Comparison of ENCODE assay signal across 21 cellular contexts in the genomic region with DNA sequence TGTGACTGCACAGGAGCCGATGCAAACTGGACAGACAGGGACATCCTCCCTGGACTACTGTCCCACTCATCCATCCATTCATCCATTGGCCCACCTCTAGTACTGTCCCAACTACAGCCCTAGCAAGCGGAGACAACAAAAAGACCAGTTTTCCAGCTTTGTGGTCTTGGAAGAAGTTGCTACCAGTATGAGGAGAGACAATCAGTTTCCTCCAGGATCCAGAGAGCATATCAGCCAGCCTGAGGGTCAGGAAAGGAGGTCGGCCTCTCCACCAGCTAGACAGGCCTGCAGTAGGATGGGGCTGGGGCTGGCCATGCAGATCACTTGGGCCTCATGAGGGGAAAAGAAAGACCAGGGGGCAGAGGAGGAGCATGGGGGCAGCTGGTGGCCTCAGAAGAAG. TPM values are rescaled to one million over a fixed set of nuclear protein-coding genes. Genes with fewer than 3 reads are reported as not detected.
A peak's percentile ranks its signal among the peaks of the same experiment; 100 is the strongest.
DNase-seq lines count a peak whose midpoint lies in the region; ATAC-seq, FAIRE-seq and TF ChIP-seq lines count a peak whose summit lies in the region.
"Had no signal": no experiment of that assay in that cellular context is flagged by ENCODE, and none has a peak within 500 bp of the region (broad histone marks: within the 10 kb centered on the region; RNA-seq: fewer than 3 reads in every experiment).

No MANE protein-coding gene starts in this region.

- TF ChIP-seq RAD21 in H1 (IDR thresholded peaks at IDR 0.05 in 1 of 2, conservative IDR thresholded peaks at IDR 0.05 in 1 of 2; ENCODE audit: low read depth in 2 of 2, low read length in 2 of 2), result no peak

- H3K4me1 Mint-ChIP-seq in activated CD8-positive, alpha-beta T cell treated with anti-CD3 and anti-CD28 coated beads, Interleukin-2, amount 10 ng/mL, durations not matched to agents 7 days and 5 days (ENCODE audit: low read depth), result peaks cover 16% of the 10 kb centered on the region
- H3K4me1 Mint-ChIP-seq in activated CD8-positive, alpha-beta T cell treated with anti-CD3 and anti-CD28 coated beads for 36 hours (ENCODE audit: low read depth), result peaks cover 34% of the 10 kb centered on the region
- H3K4me1 Mint-ChIP-seq in CD4-positive, alpha-beta memory T cell, result peaks cover 43 to 77% (median 53%) of the 10 kb centered on the region in 4 donors

- H3K4ac ChIP-seq in H1 (replicated peaks; ENCODE audit: insufficient read length, low read depth, low read length), result no peak overlapping the region
- H3K4ac ChIP-seq in neuronal stem cell (ENCODE audit: low read length), result no peak overlapping the region

- H4K20me1 ChIP-seq in H1 (replicated peaks in 1 of 2; ENCODE audit: control insufficient read depth in 1 of 2, insufficient read depth in 2 of 2, low read length in 2 of 2) (no peaks in the 10 kb centered on the region), PC-9 (ENCODE audit: insufficient read depth) (no peaks in the 10 kb centered on the region)

- H2BK120ac ChIP-seq in H1 (replicated peaks; ENCODE audit: low read depth, low read length) (no peak overlapping the region), neuronal stem cell (ENCODE audit: low read depth, low read length) (no peak overlapping the region)

- H2AK5ac ChIP-seq in H1 (ENCODE audit: low read depth, low read length) (no peak overlapping the region), neuronal stem cell (ENCODE audit: low read depth, low read length) (peak overlapping the region; percentile 32)

- H2BK5ac ChIP-seq in H1 (ENCODE audit: low read depth, low read length) (no peak overlapping the region), neuronal stem cell (ENCODE audit: low read length) (no peak overlapping the region)

- no peak overlapping the region for H3K14ac ChIP-seq in H1 (ENCODE audit: insufficient read length)
- H3K14ac ChIP-seq in neuronal stem cell (ENCODE audit: low read length), result no peak overlapping the region

- WGBS in H1 (ENCODE audit: extremely low coverage in 1 of 2, insufficient coverage in 1 of 2, insufficient read length in 1 of 2, insufficient replicate concordance in 2 of 2, low coverage in 1 of 2, low lambda C conversion rate in 2 of 2, missing lambda C conversion rate in 1 of 2), 2 experiments, result 95% methylated on average over 3 of the region's 3 CpGs; no CpG with 5 or more reads in 1 of the 2 experiments
- no CpG with 5 or more reads among the region's 3 CpGs for WGBS in neuronal stem cell (ENCODE audit: extremely low coverage in 2 of 2, insufficient read length in 2 of 2, insufficient replicate concordance in 1 of 2), 2 donors

- H4K8ac ChIP-seq in H1 (ENCODE audit: extremely low read depth, insufficient read depth, low read length) (0 out of 2 replicates have a peak overlapping the region, but pooled peaks have one; percentile 57), neuronal stem cell (ENCODE audit: low read depth, low read length) (no peak overlapping the region)

- no peak overlapping the region for H3K27ac ChIP-seq in CD4-positive, alpha-beta memory T cell (ENCODE audit: low read depth, low read length)
- H3K27ac ChIP-seq in H1 (ENCODE audit: low read depth, low read length) (no peak overlapping the region), neuronal stem cell (replicated peaks; ENCODE audit: low read length) (no peak overlapping the region), PC-9 (no peak overlapping the region), WERI-Rb-1 (no peak overlapping the region)
- H3K27ac ChIP-seq: HL-60, KMS-11, RWPE1 had no signal

- no peak overlapping the region for H4K5ac ChIP-seq in H1 (ENCODE audit: insufficient read length, low read depth, low read length)

- no peaks in the 10 kb centered on the region for H3K9me3 ChIP-seq in CD4-positive, alpha-beta memory T cell (ENCODE audit: control insufficient read depth in 1 of 2, low read length in 2 of 2)
- H3K9me3 ChIP-seq in H1 (ENCODE audit: insufficient read depth in 2 of 2, low read depth in 1 of 2, low read length in 1 of 2) (no peaks in the 10 kb centered on the region), neuronal stem cell (replicated peaks in 1 of 2; ENCODE audit: control insufficient read depth in 2 of 2, insufficient read depth in 1 of 2, low read depth in 1 of 2, low read length in 2 of 2) (no peaks in the 10 kb centered on the region), PC-9 (ENCODE audit: insufficient read depth, low read depth) (no peaks in the 10 kb centered on the region), WERI-Rb-1 (ENCODE audit: severe bottlenecking) (no peaks in the 10 kb centered on the region)
- H3K9me3 ChIP-seq: BE2C, HAP-1 had no signal

- TF ChIP-seq POLR2A in H1 (IDR thresholded peaks at IDR 0.05; ENCODE audit: control extremely low read depth in 1 of 2, low read depth in 2 of 2, low read length in 2 of 2), result no peak

- no TSS peak for BruUV-seq in PC-9 (replicated peaks; lab: Mats Ljungman, UMichigan)

- H3K27me3 Mint-ChIP-seq in activated CD8-positive, alpha-beta T cell treated with anti-CD3 and anti-CD28 coated beads, Interleukin-2, amount 10 ng/mL, durations not matched to agents 7 days and 5 days (ENCODE audit: low read depth), result peaks cover 2% of the 10 kb centered on the region
- H3K27me3 Mint-ChIP-seq in activated CD8-positive, alpha-beta T cell treated with anti-CD3 and anti-CD28 coated beads for 36 hours, result no peaks in the 10 kb centered on the region
- H3K27me3 Mint-ChIP-seq in CD4-positive, alpha-beta memory T cell, result no peaks in the 10 kb centered on the region

- POLR2A ChIA-PET in activated CD8-positive, alpha-beta T cell treated with anti-CD3 and anti-CD28 coated beads, Interleukin-2, amount 10 ng/mL, durations not matched to agents 7 days and 5 days (lab: Charles Lee), result interaction anchor here (0.6 kb wide), 1 partner anchor 45 kb away, joined by 3 read pairs; no protein-coding TSS in a partner anchor
- POLR2A ChIA-PET in activated CD8-positive, alpha-beta T cell treated with anti-CD3 and anti-CD28 coated beads for 36 hours (lab: Charles Lee), result interaction anchor here (0.6 to 1.2 kb wide), 2 partner anchors 14 to 16 kb away, joined by 3 read pairs; no protein-coding TSS in a partner anchor
- POLR2A ChIA-PET in CD4-positive, alpha-beta memory T cell (lab: Charles Lee; ENCODE audit: partially characterized antibody), result interaction anchor here (0.6 to 1.4 kb wide), 2 partner anchors 25 to 208 kb away, joined by 3 to 8 read pairs; a partner anchor contains a TSS
- POLR2A ChIA-PET in H1 (lab: Charles Lee; ENCODE audit: partially characterized antibody), result no interaction called here
- POLR2A ChIA-PET in PC-9 (lab: Charles Lee; ENCODE audit: unreplicated experiment), result no interaction called here

- H3K4me3 ChIP-seq in CD4-positive, alpha-beta memory T cell (ENCODE audit: low read length in 2 of 2), result no peak overlapping the region
- H3K4me3 ChIP-seq in H1 (ENCODE audit: extremely low read depth in 1 of 4, insufficient read depth in 2 of 4, low read depth in 3 of 4, low read length in 4 of 4), result no peak overlapping the region
- H3K4me3 ChIP-seq in neuronal stem cell (ENCODE audit: low read length in 2 of 2), result no peak overlapping the region
- H3K4me3 ChIP-seq in PC-9, result no peak overlapping the region
- H3K4me3 ChIP-seq in WERI-Rb-1 (ENCODE audit: low read depth, low read length), result no peak overlapping the region
- H3K4me3 ChIP-seq: HAP-1 had no signal

- no peaks in the 10 kb centered on the region for H3K27me3 ChIP-seq in CD4-positive, alpha-beta memory T cell (ENCODE audit: insufficient read depth, low read length)
- H3K27me3 ChIP-seq in H1 (replicated peaks in 1 of 4; ENCODE audit: control insufficient read depth in 3 of 4, extremely low read depth in 1 of 4, insufficient read depth in 3 of 4, low read length in 3 of 4) (no peaks in the 10 kb centered on the region), neuronal stem cell (ENCODE audit: control insufficient read depth in 3 of 3, insufficient read depth in 3 of 3, low read depth in 1 of 3, low read length in 3 of 3) (no peaks in the 10 kb centered on the region), PC-9 (ENCODE audit: insufficient read depth, low read depth) (no peaks in the 10 kb centered on the region), WERI-Rb-1 (ENCODE audit: insufficient read depth, low read depth, severe bottlenecking) (peaks cover 89% of the 10 kb centered on the region)

- CTCF ChIA-PET in activated CD8-positive, alpha-beta T cell treated with anti-CD3 and anti-CD28 coated beads, Interleukin-2, amount 10 ng/mL, durations not matched to agents 7 days and 5 days (lab: Charles Lee), result interaction anchor here (5.2 kb wide), 1 partner anchor 12 kb away, joined by 21 read pairs; no protein-coding TSS in a partner anchor
- CTCF ChIA-PET in activated CD8-positive, alpha-beta T cell treated with anti-CD3 and anti-CD28 coated beads for 36 hours (lab: Charles Lee), result interaction anchor here (2.7 kb wide), 1 partner anchor 12 kb away, joined by 10 read pairs; no protein-coding TSS in a partner anchor
- CTCF ChIA-PET in CD4-positive, alpha-beta memory T cell (lab: Charles Lee; ENCODE audit: partially characterized antibody), result interaction anchor here (1.6 to 4.5 kb wide), 2 partner anchors 12 to 315 kb away, joined by 4 to 26 read pairs; no protein-coding TSS in a partner anchor
- CTCF ChIA-PET in H1 (lab: Charles Lee; ENCODE audit: partially characterized antibody), result interaction anchor here (1.1 to 5.8 kb wide), 4 partner anchors 9 to 315 kb away, joined by 4 to 24 read pairs (median 5); no protein-coding TSS in a partner anchor
- CTCF ChIA-PET in PC-9 (lab: Charles Lee), result no interaction called here

- no peak for TF ChIP-seq CTCF in activated CD8-positive, alpha-beta T cell treated with anti-CD3 and anti-CD28 coated beads for 36 hours (IDR thresholded peaks at IDR 0.05)
- TF ChIP-seq CTCF in H1 (IDR thresholded peaks at IDR 0.05; ENCODE audit: control extremely low read depth in 1 of 3, insufficient read depth in 1 of 3, low read depth in 1 of 3, low read length in 3 of 3) (no peak), PC-9 (conservative IDR thresholded peaks at IDR 0.05) (no peak), WERI-Rb-1 (IDR thresholded peaks at IDR 0.05; ENCODE audit: low read depth, low read length) (no peak)

- FAIRE-seq in H1 (lab: Jason Lieb, UNC), result no peak

- peaks cover 64% of the 10 kb centered on the region for H3K4me1 ChIP-seq in CD4-positive, alpha-beta memory T cell (ENCODE audit: insufficient read depth, low read length)
- no peaks in the 10 kb centered on the region for H3K4me1 ChIP-seq in H1 (replicated peaks in 1 of 4; ENCODE audit: control insufficient read depth in 3 of 4, insufficient read depth in 4 of 4, low read length in 3 of 4)
- H3K4me1 ChIP-seq in neuronal stem cell (ENCODE audit: control insufficient read depth in 2 of 2, insufficient read depth in 1 of 2, low read depth in 1 of 2, low read length in 2 of 2), result no peaks in the 10 kb centered on the region
- peaks cover 28% of the 10 kb centered on the region for H3K4me1 ChIP-seq in PC-9 (replicated peaks; ENCODE audit: insufficient read depth)
- H3K4me1 ChIP-seq: BE2C, HAP-1 had no signal

- no peaks in the 10 kb centered on the region for H3K23me2 ChIP-seq in H1 (ENCODE audit: low read depth, low read length)

- H3K4me2 ChIP-seq in H1 (ENCODE audit: insufficient read depth in 1 of 2, low read depth in 2 of 2, low read length in 2 of 2) (no peak overlapping the region), neuronal stem cell (ENCODE audit: insufficient read depth, low read length, poor library complexity, severe bottlenecking) (no peak overlapping the region), PC-9 (no peak overlapping the region)
- H3K4me2 ChIP-seq: KMS-11 had no signal

- no peak for ATAC-seq in activated CD8-positive, alpha-beta T cell treated with anti-CD3 and anti-CD28 coated beads, Interleukin-2, amount 10 ng/mL, durations not matched to agents 7 days and 5 days
- no peak for ATAC-seq in activated CD8-positive, alpha-beta T cell treated with anti-CD3 and anti-CD28 coated beads for 36 hours

- H4K91ac ChIP-seq in H1 (replicated peaks; ENCODE audit: insufficient read length, low read length) (no peak overlapping the region), neuronal stem cell (ENCODE audit: low read depth, low read length, poor library complexity) (no peak overlapping the region)

- no peak for DNase-seq in activated CD8-positive, alpha-beta T cell treated with anti-CD3 and anti-CD28 coated beads, Interleukin-2, amount 10 ng/mL, durations not matched to agents 7 days and 5 days
- no peak for DNase-seq in activated CD8-positive, alpha-beta T cell treated with anti-CD3 and anti-CD28 coated beads for 36 hours
- no peak for DNase-seq in CD4-positive, alpha-beta memory T cell
- DNase-seq in H1 (ENCODE audit: low read depth in 1 of 2, low spot score in 2 of 2) (no peak), neuronal stem cell (ENCODE audit: low spot score) (no peak), putamen (ENCODE audit: low spot score) (no peak), PC-9 (no peak), WERI-Rb-1 (no peak)
- DNase-seq: BE2C, DND-41, NCI-H187 treated with DMSO at 0.1 percent for 48 hours, NCI-H226, NCI-H524, SIG-M5 had no signal

- H3K27ac Mint-ChIP-seq in activated CD8-positive, alpha-beta T cell treated with anti-CD3 and anti-CD28 coated beads, Interleukin-2, amount 10 ng/mL, durations not matched to agents 7 days and 5 days, result peak overlapping the region; percentile 51
- no peak overlapping the region for H3K27ac Mint-ChIP-seq in activated CD8-positive, alpha-beta T cell treated with anti-CD3 and anti-CD28 coated beads for 36 hours
- peak overlapping the region in 6 of 7 donors; percentile 26 to 92 (median 76) for H3K27ac Mint-ChIP-seq in CD4-positive, alpha-beta memory T cell

- intact Hi-C loops in activated CD8-positive, alpha-beta T cell treated with anti-CD3 and anti-CD28 coated beads for 36 hours (cut with micrococcal nuclease), result no loop called here
- intact Hi-C loops in CD4-positive, alpha-beta memory T cell (cut with micrococcal nuclease), result no loop called here
- intact Hi-C loops in PC-9 (cut with micrococcal nuclease; ENCODE audit: unreplicated experiment), result no loop called here

- H3K18ac ChIP-seq in H1 (ENCODE audit: extremely low read depth, low read length), result no peak overlapping the region
- H3K18ac ChIP-seq in neuronal stem cell (ENCODE audit: low read length), result no peak overlapping the region

- H2BK12ac ChIP-seq in H1 (ENCODE audit: low read depth, low read length) (no peak overlapping the region), neuronal stem cell (ENCODE audit: low read length) (no peak overlapping the region)

- H3K9ac ChIP-seq in H1 (replicated peaks in 1 of 4; ENCODE audit: extremely low read depth in 1 of 4, low read depth in 3 of 4, low read length in 3 of 4) (no peak overlapping the region), neuronal stem cell (ENCODE audit: low read depth, low read length, poor library complexity) (no peak overlapping the region)
- H3K9ac ChIP-seq: KMS-11 had no signal

- no peak overlapping the region for H2BK20ac ChIP-seq in H1 (ENCODE audit: low read length)

- no peaks in the 10 kb centered on the region for H3K9me3 Mint-ChIP-seq in activated CD8-positive, alpha-beta T cell treated with anti-CD3 and anti-CD28 coated beads, Interleukin-2, amount 10 ng/mL, durations not matched to agents 7 days and 5 days (ENCODE audit: insufficient read depth)
- H3K9me3 Mint-ChIP-seq in activated CD8-positive, alpha-beta T cell treated with anti-CD3 and anti-CD28 coated beads for 36 hours, result no peaks in the 10 kb centered on the region
- H3K9me3 Mint-ChIP-seq in CD4-positive, alpha-beta memory T cell, result peaks cover 0 to 1% (median 0%) of the 10 kb centered on the region in 8 donors

- H2BK15ac ChIP-seq in H1 (ENCODE audit: low read length) (no peak overlapping the region), neuronal stem cell (ENCODE audit: low read length) (no peak overlapping the region)

- no peaks in the 10 kb centered on the region for H3K36me3 Mint-ChIP-seq in activated CD8-positive, alpha-beta T cell treated with anti-CD3 and anti-CD28 coated beads, Interleukin-2, amount 10 ng/mL, durations not matched to agents 7 days and 5 days (ENCODE audit: low read depth)
- H3K36me3 Mint-ChIP-seq in activated CD8-positive, alpha-beta T cell treated with anti-CD3 and anti-CD28 coated beads for 36 hours (ENCODE audit: low read depth), result no peaks in the 10 kb centered on the region
- no peaks in the 10 kb centered on the region for H3K36me3 Mint-ChIP-seq in CD4-positive, alpha-beta memory T cell

- no peaks in the 10 kb centered on the region for H3K36me3 ChIP-seq in CD4-positive, alpha-beta memory T cell (ENCODE audit: insufficient read depth, low read length)
- H3K36me3 ChIP-seq in H1 (ENCODE audit: control insufficient read depth in 2 of 4, insufficient read depth in 4 of 4, low read length in 3 of 4), result no peaks in the 10 kb centered on the region
- H3K36me3 ChIP-seq in neuronal stem cell (replicated peaks in 1 of 2; ENCODE audit: control insufficient read depth in 2 of 2, insufficient read depth in 2 of 2, low read length in 2 of 2), result no peaks in the 10 kb centered on the region
- no peaks in the 10 kb centered on the region for H3K36me3 ChIP-seq in PC-9 (ENCODE audit: low read depth)
- no peaks in the 10 kb centered on the region for H3K36me3 ChIP-seq in WERI-Rb-1
- H3K36me3 ChIP-seq: BE2C, HAP-1 had no signal

- TF ChIP-seq EP300 in H1 (IDR thresholded peaks at IDR 0.05; ENCODE audit: borderline replicate concordance in 1 of 2, low read depth in 2 of 2, low read length in 2 of 2), result no peak

- H3K79me1 ChIP-seq in H1 (ENCODE audit: low read depth, low read length) (no peaks in the 10 kb centered on the region), neuronal stem cell (ENCODE audit: low read depth, low read length) (no peaks in the 10 kb centered on the region)

- H3K56ac ChIP-seq in H1 (replicated peaks; ENCODE audit: insufficient read length, low read depth, low read length), result no peak overlapping the region

- no peaks in the 10 kb centered on the region for H3K9me2 ChIP-seq in PC-9 (ENCODE audit: insufficient read depth)

- H3F3A ChIP-seq in PC-9 (ENCODE audit: insufficient read depth, low read depth), result peaks cover 2% of the 10 kb centered on the region; the same call in 1 of the 2 replicates

- H3K23ac ChIP-seq in H1 (ENCODE audit: insufficient read length) (no peak overlapping the region), neuronal stem cell (ENCODE audit: low read depth, low read length, poor library complexity) (no peak overlapping the region)

- H3K4me3 Mint-ChIP-seq in activated CD8-positive, alpha-beta T cell treated with anti-CD3 and anti-CD28 coated beads, Interleukin-2, amount 10 ng/mL, durations not matched to agents 7 days and 5 days, result no peak overlapping the region
- no peak overlapping the region for H3K4me3 Mint-ChIP-seq in activated CD8-positive, alpha-beta T cell treated with anti-CD3 and anti-CD28 coated beads for 36 hours
- peak overlapping the region in 4 of 8 donors; percentile 43 to 72 (median 46) for H3K4me3 Mint-ChIP-seq in CD4-positive, alpha-beta memory T cell

- H3K79me2 ChIP-seq in H1 (ENCODE audit: control insufficient read depth in 1 of 2, insufficient read depth in 2 of 2, low read length in 2 of 2) (no peaks in the 10 kb centered on the region), PC-9 (ENCODE audit: low read depth) (no peaks in the 10 kb centered on the region)

- no peak overlapping the region for H2AFZ ChIP-seq in H1 (ENCODE audit: low read length)
- no peak overlapping the region for H2AFZ ChIP-seq in neuronal stem cell (ENCODE audit: low read length)
- no peak overlapping the region for H2AFZ ChIP-seq in PC-9

RNA-seq across cellular contexts. Expression of a gene that starts 16.8 kb away (rescaled TPM):
- total RNA-seq in activated CD8-positive, alpha-beta T cell treated with anti-CD3 and anti-CD28 coated beads, Interleukin-2, amount 10 ng/mL, durations not matched to agents 7 days and 5 days, result not detected
- total RNA-seq in activated CD8-positive, alpha-beta T cell treated with anti-CD3 and anti-CD28 coated beads for 36 hours, result not detected
- total RNA-seq in CD4-positive, alpha-beta memory T cell, result not detected
- polyA plus RNA-seq in CD4-positive, alpha-beta memory T cell, result not detected
- not detected in 2 replicates for total RNA-seq in H1 (2021; fragmentation: NEBNext Ultra II Directional; extraction: Animal tissue kit (Norgen Biotek cat#: 25700))
- not detected in 2 replicates for polyA plus RNA-seq in H1 (2011; rRNA removed)
- polyA plus RNA-seq in H1 (2011; cell fraction: cytosol; rRNA removed), result not detected
- polyA plus RNA-seq in H1 (2011; cell fraction: nucleus; rRNA removed), result not detected
- polyA plus RNA-seq in H1 (2012, experiment 1 of 2), result not detected in 4 replicates
- not detected for polyA plus RNA-seq in H1 (2012, experiment 2 of 2)
- polyA plus RNA-seq in H1 (2013, experiment 1 of 2), result not detected
- not detected for polyA plus RNA-seq in H1 (2013, experiment 2 of 2)
- not detected in 2 replicates for polyA minus RNA-seq in H1 (2011; rRNA and poly(A)+ RNA removed)
- not detected for polyA minus RNA-seq in H1 (2011; cell fraction: cytosol; rRNA and poly(A)+ RNA removed)
- not detected for polyA minus RNA-seq in H1 (2011; cell fraction: nucleus; rRNA and poly(A)+ RNA removed)
- polyA plus RNA-seq in neuronal stem cell (2013, experiment 1 of 2), result not detected
- not detected for polyA plus RNA-seq in neuronal stem cell (2013, experiment 2 of 2)
- total RNA-seq in PC-9 (2021), result not detected in 2 replicates
- total RNA-seq: A172, G401, HT1080 had no signal

RNA-seq across cellular contexts. Expression of a gene that starts 18.3 kb away (rescaled TPM):
- not detected for total RNA-seq in activated CD8-positive, alpha-beta T cell treated with anti-CD3 and anti-CD28 coated beads, Interleukin-2, amount 10 ng/mL, durations not matched to agents 7 days and 5 days
- total RNA-seq in activated CD8-positive, alpha-beta T cell treated with anti-CD3 and anti-CD28 coated beads for 36 hours, result not detected
- not detected for total RNA-seq in CD4-positive, alpha-beta memory T cell
- not detected for polyA plus RNA-seq in CD4-positive, alpha-beta memory T cell
- not detected in 2 replicates for total RNA-seq in H1 (2021; fragmentation: NEBNext Ultra II Directional; extraction: Animal tissue kit (Norgen Biotek cat#: 25700))
- polyA plus RNA-seq in H1 (2011; rRNA removed), result not detected in 2 replicates
- polyA plus RNA-seq in H1 (2011; cell fraction: cytosol; rRNA removed), result not detected
- polyA plus RNA-seq in H1 (2011; cell fraction: nucleus; rRNA removed), result not detected
- not detected in 4 replicates for polyA plus RNA-seq in H1 (2012, experiment 1 of 2)
- not detected for polyA plus RNA-seq in H1 (2012, experiment 2 of 2)
- polyA plus RNA-seq in H1 (2013, experiment 1 of 2), result not detected
- polyA plus RNA-seq in H1 (2013, experiment 2 of 2), result not detected
- not detected in 2 replicates for polyA minus RNA-seq in H1 (2011; rRNA and poly(A)+ RNA removed)
- polyA minus RNA-seq in H1 (2011; cell fraction: cytosol; rRNA and poly(A)+ RNA removed), result not detected
- not detected for polyA minus RNA-seq in H1 (2011; cell fraction: nucleus; rRNA and poly(A)+ RNA removed)
- not detected for polyA plus RNA-seq in neuronal stem cell (2013, experiment 1 of 2)
- polyA plus RNA-seq in neuronal stem cell (2013, experiment 2 of 2), result not detected
- total RNA-seq in PC-9 (2021), result not detected in 2 replicates
- total RNA-seq: A172, G401, HT1080 had no signal

RNA-seq across cellular contexts. Expression of a gene that starts 24.7 kb away (rescaled TPM):
- not detected for total RNA-seq in activated CD8-positive, alpha-beta T cell treated with anti-CD3 and anti-CD28 coated beads, Interleukin-2, amount 10 ng/mL, durations not matched to agents 7 days and 5 days
- not detected for total RNA-seq in activated CD8-positive, alpha-beta T cell treated with anti-CD3 and anti-CD28 coated beads for 36 hours
- total RNA-seq in CD4-positive, alpha-beta memory T cell, result under 1 TPM in 1 of 2 experiments, not detected in 1; 0.28 TPM
- not detected for polyA plus RNA-seq in CD4-positive, alpha-beta memory T cell
- not detected in 2 replicates for total RNA-seq in H1 (2021; fragmentation: NEBNext Ultra II Directional; extraction: Animal tissue kit (Norgen Biotek cat#: 25700))
- not detected in 2 replicates for polyA plus RNA-seq in H1 (2011; rRNA removed)
- polyA plus RNA-seq in H1 (2011; cell fraction: cytosol; rRNA removed), result not detected
- polyA plus RNA-seq in H1 (2011; cell fraction: nucleus; rRNA removed), result not detected
- polyA plus RNA-seq in H1 (2012, experiment 1 of 2), result not detected in 4 replicates
- polyA plus RNA-seq in H1 (2012, experiment 2 of 2), result not detected
- not detected for polyA plus RNA-seq in H1 (2013, experiment 1 of 2)
- polyA plus RNA-seq in H1 (2013, experiment 2 of 2), result not detected
- not detected in 2 replicates for polyA minus RNA-seq in H1 (2011; rRNA and poly(A)+ RNA removed)
- polyA minus RNA-seq in H1 (2011; cell fraction: cytosol; rRNA and poly(A)+ RNA removed), result not detected
- polyA minus RNA-seq in H1 (2011; cell fraction: nucleus; rRNA and poly(A)+ RNA removed), result not detected
- polyA plus RNA-seq in neuronal stem cell (2013, experiment 1 of 2), result not detected
- not detected for polyA plus RNA-seq in neuronal stem cell (2013, experiment 2 of 2)
- total RNA-seq in PC-9 (2021), result not detected in 2 replicates
- total RNA-seq: A172, G401, HT1080 had no signal

RNA-seq across cellular contexts. Expression of a gene that starts 31.2 kb away (rescaled TPM):
- not detected for total RNA-seq in activated CD8-positive, alpha-beta T cell treated with anti-CD3 and anti-CD28 coated beads, Interleukin-2, amount 10 ng/mL, durations not matched to agents 7 days and 5 days
- total RNA-seq in activated CD8-positive, alpha-beta T cell treated with anti-CD3 and anti-CD28 coated beads for 36 hours, result not detected
- not detected for total RNA-seq in CD4-positive, alpha-beta memory T cell
- not detected for polyA plus RNA-seq in CD4-positive, alpha-beta memory T cell
- total RNA-seq in H1 (2021; fragmentation: NEBNext Ultra II Directional; extraction: Animal tissue kit (Norgen Biotek cat#: 25700)), result not detected in 2 replicates
- not detected in 2 replicates for polyA plus RNA-seq in H1 (2011; rRNA removed)
- not detected for polyA plus RNA-seq in H1 (2011; cell fraction: cytosol; rRNA removed)
- polyA plus RNA-seq in H1 (2011; cell fraction: nucleus; rRNA removed), result not detected
- not detected in 4 replicates for polyA plus RNA-seq in H1 (2012, experiment 1 of 2)
- polyA plus RNA-seq in H1 (2012, experiment 2 of 2), result not detected
- polyA plus RNA-seq in H1 (2013, experiment 1 of 2), result not detected
- polyA plus RNA-seq in H1 (2013, experiment 2 of 2), result not detected
- polyA minus RNA-seq in H1 (2011; rRNA and poly(A)+ RNA removed), result not detected in 2 replicates
- polyA minus RNA-seq in H1 (2011; cell fraction: cytosol; rRNA and poly(A)+ RNA removed), result not detected
- not detected for polyA minus RNA-seq in H1 (2011; cell fraction: nucleus; rRNA and poly(A)+ RNA removed)
- not detected for polyA plus RNA-seq in neuronal stem cell (2013, experiment 1 of 2)
- polyA plus RNA-seq in neuronal stem cell (2013, experiment 2 of 2), result not detected
- not detected in 2 replicates for total RNA-seq in PC-9 (2021)
- total RNA-seq: G401, HT1080 had no signal

RNA-seq across cellular contexts. Expression of a gene that starts 35.8 kb away (rescaled TPM):
- total RNA-seq in activated CD8-positive, alpha-beta T cell treated with anti-CD3 and anti-CD28 coated beads, Interleukin-2, amount 10 ng/mL, durations not matched to agents 7 days and 5 days, result not detected
- not detected for total RNA-seq in activated CD8-positive, alpha-beta T cell treated with anti-CD3 and anti-CD28 coated beads for 36 hours
- not detected for total RNA-seq in CD4-positive, alpha-beta memory T cell
- polyA plus RNA-seq in CD4-positive, alpha-beta memory T cell, result not detected
- not detected in 2 replicates for total RNA-seq in H1 (2021; fragmentation: NEBNext Ultra II Directional; extraction: Animal tissue kit (Norgen Biotek cat#: 25700))
- not detected in 2 replicates for polyA plus RNA-seq in H1 (2011; rRNA removed)
- not detected for polyA plus RNA-seq in H1 (2011; cell fraction: cytosol; rRNA removed)
- polyA plus RNA-seq in H1 (2011; cell fraction: nucleus; rRNA removed), result not detected
- not detected in 4 replicates for polyA plus RNA-seq in H1 (2012, experiment 1 of 2)
- polyA plus RNA-seq in H1 (2012, experiment 2 of 2), result not detected
- polyA plus RNA-seq in H1 (2013, experiment 1 of 2), result not detected
- not detected for polyA plus RNA-seq in H1 (2013, experiment 2 of 2)
- polyA minus RNA-seq in H1 (2011; rRNA and poly(A)+ RNA removed), result not detected in 2 replicates
- polyA minus RNA-seq in H1 (2011; cell fraction: cytosol; rRNA and poly(A)+ RNA removed), result not detected
- not detected for polyA minus RNA-seq in H1 (2011; cell fraction: nucleus; rRNA and poly(A)+ RNA removed)
- polyA plus RNA-seq in neuronal stem cell (2013, experiment 1 of 2), result not detected
- polyA plus RNA-seq in neuronal stem cell (2013, experiment 2 of 2), result not detected
- not detected in 2 replicates for total RNA-seq in PC-9 (2021)
- total RNA-seq: A172, G401, HT1080 had no signal

Comparison
In these comparisons a context has a peak if more than half of its experiments do, and no peak if none do; other contexts are left out.
1. POLR2A ChIA-PET loops: an anchor here in activated CD8-positive, alpha-beta T cell treated with anti-CD3 and anti-CD28 coated beads, Interleukin-2, amount 10 ng/mL, durations not matched to agents 7 days and 5 days (0.6 kb wide), activated CD8-positive, alpha-beta T cell treated with anti-CD3 and anti-CD28 coated beads for 36 hours (0.6 to 1.2 kb wide) and CD4-positive, alpha-beta memory T cell (0.6 to 1.4 kb wide); none called in H1 and PC-9.